8 cellular contexts compared by ENCODE assay signal in genomic region chr5:110738812-110739651, GRCh38. TPM values are rescaled to one million over a fixed set of nuclear protein-coding genes. Genes with fewer than 3 reads are reported as not detected.
DNase-seq lines count a peak whose midpoint lies in the region; FAIRE-seq and TF ChIP-seq lines count a peak whose summit lies in the region.

SLC25A46 (plus strand) TSS chr5:110739007; CDS start chr5:110739120, 113 bp downstream.

- no peak within 1 kb of the TSS for H3K4ac ChIP-seq in neuronal stem cell (ENCODE audit: low read length)

- H3K79me1 ChIP-seq in neuronal stem cell (ENCODE audit: low read depth, low read length), result peaks cover 3% of the 10 kb centered on the region

- H2BK5ac ChIP-seq in neuronal stem cell (ENCODE audit: low read length), result peak within 1 kb of the TSS; percentile 87

- H3K9me3 ChIP-seq in HAP-1 (no peaks in the 10 kb centered on the region), MM.1S (replicated peaks; ENCODE audit: insufficient read depth, low read length) (no peaks in the 10 kb centered on the region), SJSA1 (replicated peaks) (no peaks in the 10 kb centered on the region), neuronal stem cell (replicated peaks in 1 of 2; ENCODE audit: control insufficient read depth in 2 of 2, insufficient read depth in 1 of 2, low read depth in 1 of 2, low read length in 2 of 2) (no peaks in the 10 kb centered on the region)

- H3F3A ChIP-seq in MM.1S (ENCODE audit: insufficient read depth, low read length), result no peaks in the 10 kb centered on the region

- no CpG with 5 or more reads among the region's 62 CpGs for WGBS in neuronal stem cell (ENCODE audit: extremely low coverage in 2 of 2, insufficient read length in 2 of 2, insufficient replicate concordance in 1 of 2), 2 donors

- peak within 1 kb of the TSS; percentile 97 for H3K9ac ChIP-seq in MM.1S (ENCODE audit: low read length)
- peak within 1 kb of the TSS; percentile 96 for H3K9ac ChIP-seq in neuronal stem cell (ENCODE audit: low read depth, low read length, poor library complexity)

- peaks cover 32% of the 10 kb centered on the region for H3K79me2 ChIP-seq in MM.1S (ENCODE audit: low read length)

- peak within 1 kb of the TSS; percentile 97 for H3K23ac ChIP-seq in neuronal stem cell (ENCODE audit: low read depth, low read length, poor library complexity)

- no peaks in the 10 kb centered on the region for H3K36me3 ChIP-seq in HAP-1 (replicated peaks)
- H3K36me3 ChIP-seq in MM.1S (replicated peaks; ENCODE audit: insufficient read depth, low read length), result no peaks in the 10 kb centered on the region
- peaks cover 9% of the 10 kb centered on the region; the same call in 1 of the 2 replicates for H3K36me3 ChIP-seq in SJSA1
- peaks cover 0 to 2% of the 10 kb centered on the region in 2 donors for H3K36me3 ChIP-seq in neuronal stem cell (replicated peaks in 1 of 2; ENCODE audit: control insufficient read depth in 2 of 2, insufficient read depth in 2 of 2, low read length in 2 of 2)

- peak within 1 kb of the TSS; percentile 6 for H3K14ac ChIP-seq in neuronal stem cell (ENCODE audit: low read length)

- H3K27ac ChIP-seq in MM.1S (ENCODE audit: low read length), result peak within 1 kb of the TSS; percentile 78
- H3K27ac ChIP-seq in SJSA1, result peak within 1 kb of the TSS; percentile 45
- H3K27ac ChIP-seq in neuronal stem cell (replicated peaks; ENCODE audit: low read length), result peak within 1 kb of the TSS; percentile 69
- peak within 1 kb of the TSS; percentile 88 for H3K27ac ChIP-seq in substantia nigra (ENCODE audit: low read depth, low read length, poor library complexity, severe bottlenecking)

- TF ChIP-seq CTCF in MM.1S (IDR thresholded peaks at IDR 0.05; ENCODE audit: low read length), result no peak

- peaks cover 12% of the 10 kb centered on the region for H3K4me1 ChIP-seq in HAP-1
- H3K4me1 ChIP-seq in MM.1S (ENCODE audit: low read length), result 0 out of 2 replicates have a peak, but pooled peaks cover 5% of the 10 kb centered on the region
- H3K4me1 ChIP-seq in SJSA1 (replicated peaks), result no peaks in the 10 kb centered on the region; the same call in 1 of the 2 replicates
- peaks cover 2 to 6% of the 10 kb centered on the region in 2 donors for H3K4me1 ChIP-seq in neuronal stem cell (ENCODE audit: control insufficient read depth in 2 of 2, insufficient read depth in 1 of 2, low read depth in 1 of 2, low read length in 2 of 2)

- no peak within 1 kb of the TSS for H2BK15ac ChIP-seq in neuronal stem cell (ENCODE audit: low read length)

- in situ Hi-C loops in G401 (cut with HindIII; ENCODE audit: low sequenced_read_pairs), result no loop called here
- in situ Hi-C loops in HAP-1 (cut with MboI; ENCODE audit: low sequenced_read_pairs), result no loop called here

- H2AFZ ChIP-seq in MM.1S (ENCODE audit: low read length) (peak within 1 kb of the TSS; percentile 92), neuronal stem cell (ENCODE audit: low read length) (peak within 1 kb of the TSS; percentile 98)

- no peak within 1 kb of the TSS for H4K8ac ChIP-seq in neuronal stem cell (ENCODE audit: low read depth, low read length)

- no peaks in the 10 kb centered on the region for H3K9me2 ChIP-seq in MM.1S (replicated peaks; ENCODE audit: insufficient read depth, low read length)

- no peak within 1 kb of the TSS for H2BK120ac ChIP-seq in neuronal stem cell (ENCODE audit: low read depth, low read length)

- peak within 1 kb of the TSS; percentile 46 for H4K91ac ChIP-seq in neuronal stem cell (ENCODE audit: low read depth, low read length, poor library complexity)

- peak within 1 kb of the TSS; percentile 78 for H3K4me2 ChIP-seq in MM.1S (ENCODE audit: low read depth, low read length)
- peak within 1 kb of the TSS; percentile 91 for H3K4me2 ChIP-seq in neuronal stem cell (ENCODE audit: insufficient read depth, low read length, poor library complexity, severe bottlenecking)

- peaks cover 4% of the 10 kb centered on the region; the same call in 1 of the 2 replicates for H3K27me3 ChIP-seq in HAP-1 (ENCODE audit: low read depth)
- H3K27me3 ChIP-seq in MM.1S (replicated peaks; ENCODE audit: insufficient read depth, low read length), result 0 out of 2 replicates have a peak, but pooled peaks cover 3% of the 10 kb centered on the region
- no peaks in the 10 kb centered on the region for H3K27me3 ChIP-seq in SJSA1 (replicated peaks)
- H3K27me3 ChIP-seq in neuronal stem cell (ENCODE audit: control insufficient read depth in 3 of 3, insufficient read depth in 3 of 3, low read depth in 1 of 3, low read length in 3 of 3), result no peaks in the 10 kb centered on the region

- no peak within 1 kb of the TSS for H2AK5ac ChIP-seq in neuronal stem cell (ENCODE audit: low read depth, low read length)

- peak within 1 kb of the TSS; percentile 84 for H2BK12ac ChIP-seq in neuronal stem cell (ENCODE audit: low read length)

- no peaks in the 10 kb centered on the region for H4K20me1 ChIP-seq in MM.1S (ENCODE audit: insufficient read depth, low read length)

- H3K18ac ChIP-seq in neuronal stem cell (ENCODE audit: low read length), result peak within 1 kb of the TSS; percentile 97

- DNase-seq in G401 (ENCODE audit: low spot score), result peak; percentile 94
- DNase-seq in HAP-1 (ENCODE audit: low spot score in 2 of 2), result peak; percentile 75 to 90
- DNase-seq in MM.1S, result peak; percentile 91
- peak; percentile 90 to 94 for DNase-seq in SJSA1 (ENCODE audit: low read depth in 1 of 2, low spot score in 2 of 2)
- DNase-seq in activated naive CD4-positive, alpha-beta T cell treated with Interleukin-2 at 50 U/mL for 16 hours, result peak; percentile 88
- peak; percentile 77 to 81 for DNase-seq in frontal cortex (ENCODE audit: low spot score in 2 of 2)
- DNase-seq in neuronal stem cell (ENCODE audit: low spot score), result peak; percentile 84
- DNase-seq in substantia nigra (lab: John Stamatoyannopoulos, UW), result peak; percentile 45 to 97 (median 82)

- peak within 1 kb of the TSS; percentile 75 for H3K4me3 ChIP-seq in HAP-1
- H3K4me3 ChIP-seq in MM.1S (ENCODE audit: low read length), result peak within 1 kb of the TSS; percentile 69
- H3K4me3 ChIP-seq in SJSA1, result peak within 1 kb of the TSS; percentile 77
- peak within 1 kb of the TSS; percentile 87 to 99 for H3K4me3 ChIP-seq in neuronal stem cell (ENCODE audit: low read length in 2 of 2)

- FAIRE-seq in frontal cortex (lab: Jason Lieb, UNC), result peak; percentile 8

RNA-seq across cellular contexts. Expression of gene SLC25A46, which starts in this region (rescaled TPM):
- 45.7 and 62.6 TPM in 2 replicates for total RNA-seq in G401 (2014; rRNA removed; shearing (Covaris generic))
- total RNA-seq in SJSA1 (2014; rRNA removed; shearing (Covaris generic)), result 93.7 and 117 TPM in 2 replicates
- total RNA-seq in frontal cortex, result 212 TPM
- polyA plus RNA-seq in neuronal stem cell (2013, experiment 1 of 2), result 16.8 TPM
- 17.2 TPM for polyA plus RNA-seq in neuronal stem cell (2013, experiment 2 of 2)

Comparison
In these comparisons a context has a peak if more than half of its experiments do, and no peak if none do; other contexts are left out.
1. Peak in every context shown above with its lines: DNase-seq, H3K4me3 ChIP-seq and H3K27ac ChIP-seq.